In genomic region chr6:99426454-99426762, GRCh38 we compare ENCODE assay signal across 8 cellular contexts. TPM values are rescaled to one million over a fixed set of nuclear protein-coding genes. Genes with fewer than 3 reads are reported as not detected.
A peak's percentile ranks its signal among the peaks of the same experiment; 100 is the strongest.
DNase-seq lines count a peak whose midpoint lies in the region; ATAC-seq and TF ChIP-seq lines count a peak whose summit lies in the region.

No MANE protein-coding gene starts in this region.

- peak overlapping the region; percentile 98 for H3K27ac ChIP-seq in smooth muscle cell (ENCODE audit: low read depth)

- peak overlapping the region; percentile 89 for H3K4me3 Mint-ChIP-seq in activated CD8-positive, alpha-beta T cell treated with anti-CD3 and anti-CD28 coated beads, Interleukin-2, amount 10 ng/mL, durations not matched to agents 7 days and 5 days

- peaks cover 46% of the 10 kb centered on the region for H3K4me1 ChIP-seq in HAP-1
- peaks cover 28% of the 10 kb centered on the region for H3K4me1 ChIP-seq in iPS-15b (ENCODE audit: control insufficient read depth, insufficient read depth, low read length)
- H3K4me1 ChIP-seq in smooth muscle cell (ENCODE audit: low read depth): peaks cover 27% of the 10 kb centered on the region

- no peaks in the 10 kb centered on the region for H3K9me3 Mint-ChIP-seq in activated CD8-positive, alpha-beta T cell treated with anti-CD3 and anti-CD28 coated beads, Interleukin-2, amount 10 ng/mL, durations not matched to agents 7 days and 5 days (ENCODE audit: insufficient read depth)

- CTCF ChIA-PET in activated CD8-positive, alpha-beta T cell treated with anti-CD3 and anti-CD28 coated beads, Interleukin-2, amount 10 ng/mL, durations not matched to agents 7 days and 5 days (lab: Charles Lee): interaction anchor here (0.8 to 1.9 kb wide), 6 partner anchors 8 to 142 kb away, joined by 3 to 14 read pairs (median 6); partner anchors contain the start of gene CCNC

- H3K4me3 ChIP-seq in HAP-1 (peak overlapping the region; percentile 74), iPS-15b (ENCODE audit: low read depth, low read length) (peak overlapping the region; percentile 87), smooth muscle cell (peak overlapping the region; percentile 88)

- peak overlapping the region; percentile 93 for H2AFZ ChIP-seq in smooth muscle cell (ENCODE audit: low read depth)

- H3K9ac ChIP-seq in iPS-15b (ENCODE audit: low read depth, low read length) (peak overlapping the region; percentile 92), smooth muscle cell (ENCODE audit: low read depth) (peak overlapping the region; percentile 99)

- WGBS in smooth muscle cell (ENCODE audit: low lambda C conversion rate): 32% methylated on average over 4 of the region's 4 CpGs

- peaks cover 50% of the 10 kb centered on the region for H3K79me2 ChIP-seq in smooth muscle cell (ENCODE audit: low read depth)

- peaks cover 32% of the 10 kb centered on the region for H4K20me1 ChIP-seq in smooth muscle cell (ENCODE audit: low read depth)

- no peak for DNase-seq in HAP-1 (ENCODE audit: low spot score in 2 of 2)
- no peak for DNase-seq in activated CD8-positive, alpha-beta T cell treated with anti-CD3 and anti-CD28 coated beads, Interleukin-2, amount 10 ng/mL, durations not matched to agents 7 days and 5 days
- DNase-seq in smooth muscle cell (lab: John Stamatoyannopoulos, UW; ENCODE audit: unreplicated experiment): no peak
- no peak for DNase-seq in EL
- no peak for DNase-seq in DMS79 (lab: John Stamatoyannopoulos, UW)
- DNase-seq in SHP77 (lab: John Stamatoyannopoulos, UW): no peak

- H3K9me3 ChIP-seq in HAP-1 (no peaks in the 10 kb centered on the region), iPS-15b (ENCODE audit: control insufficient read depth, insufficient read depth, low read length) (no peaks in the 10 kb centered on the region), smooth muscle cell (replicated peaks; ENCODE audit: low read depth) (no peaks in the 10 kb centered on the region)

- peaks cover 35% of the 10 kb centered on the region for H3K36me3 Mint-ChIP-seq in activated CD8-positive, alpha-beta T cell treated with anti-CD3 and anti-CD28 coated beads, Interleukin-2, amount 10 ng/mL, durations not matched to agents 7 days and 5 days (ENCODE audit: low read depth)

- peaks cover 13% of the 10 kb centered on the region for H3K36me3 ChIP-seq in HAP-1 (replicated peaks)
- H3K36me3 ChIP-seq in iPS-15b (ENCODE audit: control insufficient read depth, insufficient read depth, low read length): no peaks in the 10 kb centered on the region
- no peaks in the 10 kb centered on the region for H3K36me3 ChIP-seq in smooth muscle cell (ENCODE audit: low read depth)

- H3K4me1 Mint-ChIP-seq in activated CD8-positive, alpha-beta T cell treated with anti-CD3 and anti-CD28 coated beads, Interleukin-2, amount 10 ng/mL, durations not matched to agents 7 days and 5 days (ENCODE audit: low read depth): peaks cover 49% of the 10 kb centered on the region

- no peaks in the 10 kb centered on the region for H3K27me3 Mint-ChIP-seq in activated CD8-positive, alpha-beta T cell treated with anti-CD3 and anti-CD28 coated beads, Interleukin-2, amount 10 ng/mL, durations not matched to agents 7 days and 5 days (ENCODE audit: low read depth)

- in situ Hi-C loops in HAP-1 (cut with MboI; ENCODE audit: low sequenced_read_pairs): no loop called here

- no peak for ATAC-seq in activated CD8-positive, alpha-beta T cell treated with anti-CD3 and anti-CD28 coated beads, Interleukin-2, amount 10 ng/mL, durations not matched to agents 7 days and 5 days
- no peak for ATAC-seq in GM18861 (IDR thresholded peaks at IDR 0.05; ENCODE audit: unreplicated experiment)

- H3K27me3 ChIP-seq in HAP-1 (ENCODE audit: low read depth): no peaks in the 10 kb centered on the region
- H3K27me3 ChIP-seq in iPS-15b (ENCODE audit: control insufficient read depth, insufficient read depth, low read length): no peaks in the 10 kb centered on the region
- no peaks in the 10 kb centered on the region for H3K27me3 ChIP-seq in smooth muscle cell (ENCODE audit: low read depth)

- POLR2A ChIA-PET in activated CD8-positive, alpha-beta T cell treated with anti-CD3 and anti-CD28 coated beads, Interleukin-2, amount 10 ng/mL, durations not matched to agents 7 days and 5 days (lab: Charles Lee): interaction anchor here (0.6 to 3.9 kb wide), 3 partner anchors 32 to 142 kb away, joined by 3 to 24 read pairs (median 3); partner anchors contain the start of genes CCNC, COQ3 and USP45

- H3K27ac Mint-ChIP-seq in activated CD8-positive, alpha-beta T cell treated with anti-CD3 and anti-CD28 coated beads, Interleukin-2, amount 10 ng/mL, durations not matched to agents 7 days and 5 days: peak overlapping the region; percentile 100

- H3F3A ChIP-seq in smooth muscle cell (ENCODE audit: low read depth): peaks cover 9% of the 10 kb centered on the region

- peak overlapping the region; percentile 96 for H3K4me2 ChIP-seq in smooth muscle cell

- no peak for TF ChIP-seq CTCF in smooth muscle cell (IDR thresholded peaks at IDR 0.05; ENCODE audit: borderline replicate concordance, insufficient read depth, poor library complexity, severe bottlenecking)

RNA-seq across cellular contexts. Expression of gene PNISR, which starts 1.3 kb away (rescaled TPM):
- total RNA-seq in activated CD8-positive, alpha-beta T cell treated with anti-CD3 and anti-CD28 coated beads, Interleukin-2, amount 10 ng/mL, durations not matched to agents 7 days and 5 days: 100 to 1,000 TPM; 100 to 104 TPM
- total RNA-seq in smooth muscle cell: 70.9 and 119 TPM in 2 replicates
- 52.6 and 62.7 TPM in 2 replicates for polyA plus RNA-seq in smooth muscle cell

RNA-seq across cellular contexts. Expression of gene COQ3, which starts 32.4 kb away (rescaled TPM):
- 10 to 100 TPM; 12.6 to 13.3 TPM for total RNA-seq in activated CD8-positive, alpha-beta T cell treated with anti-CD3 and anti-CD28 coated beads, Interleukin-2, amount 10 ng/mL, durations not matched to agents 7 days and 5 days
- total RNA-seq in smooth muscle cell: 5.0 and 6.2 TPM in 2 replicates
- polyA plus RNA-seq in smooth muscle cell: 11.7 and 12.2 TPM in 2 replicates
